ENCODE assay signal across 1 cellular context in the genomic region with DNA sequence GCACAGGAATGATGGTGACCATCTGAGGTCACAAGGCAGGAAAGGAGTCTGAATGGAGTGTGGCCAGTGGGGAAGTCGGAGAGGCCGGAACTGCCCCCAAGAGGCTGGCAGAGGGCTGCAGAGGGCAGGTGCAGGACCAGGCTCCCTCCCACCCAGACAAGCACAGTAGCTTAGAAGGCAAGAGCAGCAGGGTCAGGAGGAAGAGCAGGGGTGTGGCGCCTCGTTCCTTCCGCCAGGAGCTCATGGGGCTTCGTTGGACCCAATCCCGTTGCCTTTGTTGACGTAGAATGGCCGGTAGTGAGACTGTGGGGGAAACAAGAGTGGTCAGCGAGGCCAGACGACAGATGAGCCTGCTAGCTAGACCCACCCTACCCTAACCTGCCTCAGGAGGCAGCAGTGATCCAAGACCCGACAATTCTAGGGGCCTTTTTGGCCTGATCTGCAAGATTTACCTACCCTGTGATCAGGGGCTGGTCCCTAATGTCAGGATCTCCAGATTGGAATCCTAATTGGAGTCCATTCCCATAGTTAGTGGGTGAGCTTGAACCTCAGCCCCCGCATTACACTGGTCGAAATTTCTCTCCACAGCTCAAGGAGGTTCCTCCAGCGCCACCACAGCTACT.
TF ChIP-seq lines count a peak whose summit lies in the region.

No MANE protein-coding gene starts in this region.

TF ChIP-seq in GM23338, 12 proteins besides CTCF, POLR2A, EP300 and RAD21 (continued from another document):
- no peak for TF ChIP-seq ZNF331 (CRISPR knock-in tag; IDR thresholded peaks at IDR 0.05; ENCODE audit: low read depth)
- TF ChIP-seq, protein P1, sequence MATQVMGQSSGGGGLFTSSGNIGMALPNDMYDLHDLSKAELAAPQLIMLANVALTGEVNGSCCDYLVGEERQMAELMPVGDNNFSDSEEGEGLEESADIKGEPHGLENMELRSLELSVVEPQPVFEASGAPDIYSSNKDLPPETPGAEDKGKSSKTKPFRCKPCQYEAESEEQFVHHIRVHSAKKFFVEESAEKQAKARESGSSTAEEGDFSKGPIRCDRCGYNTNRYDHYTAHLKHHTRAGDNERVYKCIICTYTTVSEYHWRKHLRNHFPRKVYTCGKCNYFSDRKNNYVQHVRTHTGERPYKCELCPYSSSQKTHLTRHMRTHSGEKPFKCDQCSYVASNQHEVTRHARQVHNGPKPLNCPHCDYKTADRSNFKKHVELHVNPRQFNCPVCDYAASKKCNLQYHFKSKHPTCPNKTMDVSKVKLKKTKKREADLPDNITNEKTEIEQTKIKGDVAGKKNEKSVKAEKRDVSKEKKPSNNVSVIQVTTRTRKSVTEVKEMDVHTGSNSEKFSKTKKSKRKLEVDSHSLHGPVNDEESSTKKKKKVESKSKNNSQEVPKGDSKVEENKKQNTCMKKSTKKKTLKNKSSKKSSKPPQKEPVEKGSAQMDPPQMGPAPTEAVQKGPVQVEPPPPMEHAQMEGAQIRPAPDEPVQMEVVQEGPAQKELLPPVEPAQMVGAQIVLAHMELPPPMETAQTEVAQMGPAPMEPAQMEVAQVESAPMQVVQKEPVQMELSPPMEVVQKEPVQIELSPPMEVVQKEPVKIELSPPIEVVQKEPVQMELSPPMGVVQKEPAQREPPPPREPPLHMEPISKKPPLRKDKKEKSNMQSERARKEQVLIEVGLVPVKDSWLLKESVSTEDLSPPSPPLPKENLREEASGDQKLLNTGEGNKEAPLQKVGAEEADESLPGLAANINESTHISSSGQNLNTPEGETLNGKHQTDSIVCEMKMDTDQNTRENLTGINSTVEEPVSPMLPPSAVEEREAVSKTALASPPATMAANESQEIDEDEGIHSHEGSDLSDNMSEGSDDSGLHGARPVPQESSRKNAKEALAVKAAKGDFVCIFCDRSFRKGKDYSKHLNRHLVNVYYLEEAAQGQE (IDR thresholded peaks at IDR 0.05; ENCODE audit: unreplicated experiment) = no peak
- TF ChIP-seq STAT1 (IDR thresholded peaks at IDR 0.05; ENCODE audit: unreplicated experiment) = no peak
- TF ChIP-seq ZNF114 (CRISPR knock-in tag; IDR thresholded peaks at IDR 0.05) = no peak
- TF ChIP-seq, protein P2, sequence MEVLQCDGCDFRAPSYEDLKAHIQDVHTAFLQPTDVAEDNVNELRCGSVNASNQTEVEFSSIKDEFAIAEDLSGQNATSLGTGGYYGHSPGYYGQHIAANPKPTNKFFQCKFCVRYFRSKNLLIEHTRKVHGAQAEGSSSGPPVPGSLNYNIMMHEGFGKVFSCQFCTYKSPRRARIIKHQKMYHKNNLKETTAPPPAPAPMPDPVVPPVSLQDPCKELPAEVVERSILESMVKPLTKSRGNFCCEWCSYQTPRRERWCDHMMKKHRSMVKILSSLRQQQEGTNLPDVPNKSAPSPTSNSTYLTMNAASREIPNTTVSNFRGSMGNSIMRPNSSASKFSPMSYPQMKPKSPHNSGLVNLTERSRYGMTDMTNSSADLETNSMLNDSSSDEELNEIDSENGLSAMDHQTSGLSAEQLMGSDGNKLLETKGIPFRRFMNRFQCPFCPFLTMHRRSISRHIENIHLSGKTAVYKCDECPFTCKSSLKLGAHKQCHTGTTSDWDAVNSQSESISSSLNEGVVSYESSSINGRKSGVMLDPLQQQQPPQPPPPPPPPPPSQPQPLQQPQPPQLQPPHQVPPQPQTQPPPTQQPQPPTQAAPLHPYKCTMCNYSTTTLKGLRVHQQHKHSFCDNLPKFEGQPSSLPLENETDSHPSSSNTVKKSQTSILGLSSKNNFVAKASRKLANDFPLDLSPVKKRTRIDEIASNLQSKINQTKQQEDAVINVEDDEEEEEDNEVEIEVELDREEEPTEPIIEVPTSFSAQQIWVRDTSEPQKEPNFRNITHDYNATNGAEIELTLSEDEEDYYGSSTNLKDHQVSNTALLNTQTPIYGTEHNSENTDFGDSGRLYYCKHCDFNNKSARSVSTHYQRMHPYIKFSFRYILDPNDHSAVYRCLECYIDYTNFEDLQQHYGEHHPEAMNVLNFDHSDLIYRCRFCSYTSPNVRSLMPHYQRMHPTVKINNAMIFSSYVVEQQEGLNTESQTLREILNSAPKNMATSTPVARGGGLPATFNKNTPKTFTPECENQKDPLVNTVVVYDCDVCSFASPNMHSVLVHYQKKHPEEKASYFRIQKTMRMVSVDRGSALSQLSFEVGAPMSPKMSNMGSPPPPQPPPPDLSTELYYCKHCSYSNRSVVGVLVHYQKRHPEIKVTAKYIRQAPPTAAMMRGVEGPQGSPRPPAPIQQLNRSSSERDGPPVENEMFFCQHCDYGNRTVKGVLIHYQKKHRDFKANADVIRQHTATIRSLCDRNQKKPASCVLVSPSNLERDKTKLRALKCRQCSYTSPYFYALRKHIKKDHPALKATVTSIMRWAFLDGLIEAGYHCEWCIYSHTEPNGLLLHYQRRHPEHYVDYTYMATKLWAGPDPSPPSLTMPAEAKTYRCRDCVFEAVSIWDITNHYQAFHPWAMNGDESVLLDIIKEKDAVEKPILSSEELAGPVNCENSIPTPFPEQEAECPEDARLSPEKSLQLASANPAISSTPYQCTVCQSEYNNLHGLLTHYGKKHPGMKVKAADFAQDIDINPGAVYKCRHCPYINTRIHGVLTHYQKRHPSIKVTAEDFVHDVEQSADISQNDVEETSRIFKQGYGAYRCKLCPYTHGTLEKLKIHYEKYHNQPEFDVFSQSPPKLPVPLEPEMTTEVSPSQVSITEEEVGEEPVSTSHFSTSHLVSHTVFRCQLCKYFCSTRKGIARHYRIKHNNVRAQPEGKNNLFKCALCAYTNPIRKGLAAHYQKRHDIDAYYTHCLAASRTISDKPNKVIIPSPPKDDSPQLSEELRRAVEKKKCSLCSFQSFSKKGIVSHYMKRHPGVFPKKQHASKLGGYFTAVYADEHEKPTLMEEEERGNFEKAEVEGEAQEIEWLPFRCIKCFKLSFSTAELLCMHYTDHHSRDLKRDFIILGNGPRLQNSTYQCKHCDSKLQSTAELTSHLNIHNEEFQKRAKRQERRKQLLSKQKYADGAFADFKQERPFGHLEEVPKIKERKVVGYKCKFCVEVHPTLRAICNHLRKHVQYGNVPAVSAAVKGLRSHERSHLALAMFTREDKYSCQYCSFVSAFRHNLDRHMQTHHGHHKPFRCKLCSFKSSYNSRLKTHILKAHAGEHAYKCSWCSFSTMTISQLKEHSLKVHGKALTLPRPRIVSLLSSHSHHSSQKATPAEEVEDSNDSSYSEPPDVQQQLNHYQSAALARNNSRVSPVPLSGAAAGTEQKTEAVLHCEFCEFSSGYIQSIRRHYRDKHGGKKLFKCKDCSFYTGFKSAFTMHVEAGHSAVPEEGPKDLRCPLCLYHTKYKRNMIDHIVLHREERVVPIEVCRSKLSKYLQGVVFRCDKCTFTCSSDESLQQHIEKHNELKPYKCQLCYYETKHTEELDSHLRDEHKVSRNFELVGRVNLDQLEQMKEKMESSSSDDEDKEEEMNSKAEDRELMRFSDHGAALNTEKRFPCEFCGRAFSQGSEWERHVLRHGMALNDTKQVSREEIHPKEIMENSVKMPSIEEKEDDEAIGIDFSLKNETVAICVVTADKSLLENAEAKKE (CRISPR knock-in tag; IDR thresholded peaks at IDR 0.05) = no peak
